ENCODE assay signal across 11 cellular contexts in genomic region chr10:62582804-62583208, GRCh38.
DNase-seq lines count a peak whose midpoint lies in the region; ATAC-seq and TF ChIP-seq lines count a peak whose summit lies in the region.
"Had no signal": no experiment of that assay in that cellular context is flagged by ENCODE, and none has a peak within 500 bp of the region (broad histone marks: within the 10 kb centered on the region; RNA-seq: fewer than 3 reads in every experiment).

No MANE protein-coding gene starts in this region.

- DNase-seq in HFFc6, result peak; percentile 96
- peak; percentile 98 for DNase-seq in choroid plexus epithelial cell (ENCODE audit: low read depth)
- DNase-seq in left kidney (ENCODE audit: low read depth, low spot score), result peak; percentile 41
- peak; percentile 49 for DNase-seq in testis
- DNase-seq in COR-L47 (lab: John Stamatoyannopoulos, UW), result no peak
- DNase-seq in NCI-H524 (lab: John Stamatoyannopoulos, UW), result no peak
- DNase-seq: NCI-H2029 treated with DMSO at 0.1 percent for 48 hours had no signal

- no peak for ATAC-seq in HG03175 (IDR thresholded peaks at IDR 0.05; ENCODE audit: unreplicated experiment)
- no peak for ATAC-seq in HG03280 (IDR thresholded peaks at IDR 0.05; ENCODE audit: unreplicated experiment)
- ATAC-seq: stimulated activated effector memory CD8-positive, alpha-beta T cell treated with anti-CD3 and anti-CD28 coated beads, Interleukin-12 subunit alpha, Interleukin-12 subunit beta, amount 100 ng/mL, for 72 hours had no signal

- H3K27me3 ChIP-seq in testis, result no peaks in the 10 kb centered on the region

- peaks cover 3% of the 10 kb centered on the region; the same call in 1 of the 2 replicates for H3K36me3 Mint-ChIP-seq in HFFc6 (ENCODE audit: low read depth)
- H3K36me3 Mint-ChIP-seq: stimulated activated effector memory CD8-positive, alpha-beta T cell treated with anti-CD3 and anti-CD28 coated beads, Interleukin-12 subunit alpha, Interleukin-12 subunit beta, amount 100 ng/mL, for 72 hours had no signal

- H3K4me3 Mint-ChIP-seq in HFFc6, result peak overlapping the region; percentile 64
- H3K4me3 Mint-ChIP-seq: stimulated activated effector memory CD8-positive, alpha-beta T cell treated with anti-CD3 and anti-CD28 coated beads, Interleukin-12 subunit alpha, Interleukin-12 subunit beta, amount 100 ng/mL, for 72 hours had no signal

- peak overlapping the region; percentile 94 for H3K27ac Mint-ChIP-seq in HFFc6
- H3K27ac Mint-ChIP-seq: stimulated activated effector memory CD8-positive, alpha-beta T cell treated with anti-CD3 and anti-CD28 coated beads, Interleukin-12 subunit alpha, Interleukin-12 subunit beta, amount 100 ng/mL, for 72 hours had no signal

- no peak for TF ChIP-seq POLR2A in testis (IDR thresholded peaks at IDR 0.05)

- H3K4me1 ChIP-seq in testis, result peaks cover 5% of the 10 kb centered on the region
- H3K4me1 ChIP-seq: parathyroid adenoma had no signal

- H3K27me3 Mint-ChIP-seq in HFFc6 (ENCODE audit: insufficient read depth), result no peaks in the 10 kb centered on the region; the same call in 1 of the 2 replicates

- intact Hi-C loops in testis (cut with DNase I; ENCODE audit: low total_unique reads), result no loop called here

- no peak overlapping the region for H3K4me3 ChIP-seq in choroid plexus epithelial cell (ENCODE audit: low read depth, low read length)
- no peak overlapping the region for H3K4me3 ChIP-seq in testis

- TF ChIP-seq CTCF in HFFc6 (IDR thresholded peaks at IDR 0.05) (no peak), choroid plexus epithelial cell (conservative IDR thresholded peaks at IDR 0.05; ENCODE audit: low read depth, low read length) (no peak), testis (IDR thresholded peaks at IDR 0.05) (no peak)

- H3K9me3 Mint-ChIP-seq in HFFc6, result peaks cover 2% of the 10 kb centered on the region; the same call in 1 of the 2 replicates
- H3K9me3 Mint-ChIP-seq: stimulated activated effector memory CD8-positive, alpha-beta T cell treated with anti-CD3 and anti-CD28 coated beads, Interleukin-12 subunit alpha, Interleukin-12 subunit beta, amount 100 ng/mL, for 72 hours had no signal

- no peaks in the 10 kb centered on the region for H3K36me3 ChIP-seq in testis (ENCODE audit: low read depth, missing control alignments)

- no peaks in the 10 kb centered on the region for H3K9me3 ChIP-seq in testis

- H3K4me1 Mint-ChIP-seq in HFFc6 (ENCODE audit: low read depth), result peaks cover 82% of the 10 kb centered on the region
- H3K4me1 Mint-ChIP-seq: stimulated activated effector memory CD8-positive, alpha-beta T cell treated with anti-CD3 and anti-CD28 coated beads, Interleukin-12 subunit alpha, Interleukin-12 subunit beta, amount 100 ng/mL, for 72 hours had no signal

- 48 to 65% methylated on average over 7 of the region's 7 CpGs for WGBS in testis, 2 donors

- peak overlapping the region in 1 of 2 donors; percentile 18 for H3K27ac ChIP-seq in testis
- H3K27ac ChIP-seq: parathyroid adenoma had no signal

Comparison
In these comparisons a context has a peak if more than half of its experiments do, and no peak if none do; other contexts are left out.
1. DNase-seq: peak in HFFc6 (single experiment), choroid plexus epithelial cell (single experiment), left kidney (single experiment) and testis (single experiment); none in COR-L47 (single experiment) and NCI-H524 (0 of 2).